1 cellular context compared by ENCODE assay signal in genomic region chr1:32331549-32331948, GRCh38.
TF ChIP-seq lines count a peak whose summit lies in the region.

No MANE protein-coding gene starts in this region.

TF ChIP-seq in K562, 482 proteins besides CTCF, POLR2A, EP300 and RAD21:
- TF ChIP-seq TAF15 (IDR thresholded peaks at IDR 0.05; ENCODE audit: low read depth, low read length) (no peak), SUPT5H (IDR thresholded peaks at IDR 0.05) (0 out of 2 replicates have a peak, but pooled peaks have one; percentile 2)
